ENCODE assay signal across 9 cellular contexts in genomic region chr7:148856891-148857290, GRCh38. TPM values are rescaled to one million over a fixed set of nuclear protein-coding genes. Genes with fewer than 3 reads are reported as not detected.
A peak's percentile ranks its signal among the peaks of the same experiment; 100 is the strongest.
DNase-seq lines count a peak whose midpoint lies in the region; ATAC-seq and TF ChIP-seq lines count a peak whose summit lies in the region.
"Had no signal": no experiment of that assay in that cellular context is flagged by ENCODE, and none has a peak within 500 bp of the region (broad histone marks: within the 10 kb centered on the region; RNA-seq: fewer than 3 reads in every experiment).

No MANE protein-coding gene starts in this region.

- peaks cover 39% of the 10 kb centered on the region for H3K4me1 Mint-ChIP-seq in activated CD8-positive, alpha-beta T cell treated with anti-CD3 and anti-CD28 coated beads for 36 hours (ENCODE audit: low read depth)
- H3K4me1 Mint-ChIP-seq in natural killer cell, result peaks cover 19 to 24% of the 10 kb centered on the region in 2 donors

- peak; percentile 20 for DNase-seq in activated CD8-positive, alpha-beta T cell treated with anti-CD3 and anti-CD28 coated beads for 36 hours
- DNase-seq in natural killer cell (no peak), iPS-NIHi7 (ENCODE audit: extremely low spot score) (no peak), SKM-1 treated with dmso at 0.1 percent for 144 hours (lab: John Stamatoyannopoulos, UW; ENCODE audit: unreplicated experiment) (no peak)

- CTCF ChIA-PET in activated CD8-positive, alpha-beta T cell treated with anti-CD3 and anti-CD28 coated beads for 36 hours (lab: Charles Lee), result interaction anchor here (0.7 to 4.1 kb wide), 24 partner anchors 8 to 109 kb away, joined by 3 to 43 read pairs (median 4); no protein-coding TSS in a partner anchor

- no peaks in the 10 kb centered on the region for H3K27me3 Mint-ChIP-seq in activated CD8-positive, alpha-beta T cell treated with anti-CD3 and anti-CD28 coated beads for 36 hours
- H3K27me3 Mint-ChIP-seq in natural killer cell (ENCODE audit: low read depth in 2 of 2), result no peaks in the 10 kb centered on the region
- H3K27me3 Mint-ChIP-seq: brain, IgD-negative memory B cell had no signal

- H3K9me3 Mint-ChIP-seq in activated CD8-positive, alpha-beta T cell treated with anti-CD3 and anti-CD28 coated beads for 36 hours, result no peaks in the 10 kb centered on the region
- no peaks in the 10 kb centered on the region for H3K9me3 Mint-ChIP-seq in natural killer cell
- H3K9me3 Mint-ChIP-seq: IgD-negative memory B cell had no signal

- H3K36me3 Mint-ChIP-seq in activated CD8-positive, alpha-beta T cell treated with anti-CD3 and anti-CD28 coated beads for 36 hours (ENCODE audit: low read depth), result peaks cover 5% of the 10 kb centered on the region
- H3K36me3 Mint-ChIP-seq in natural killer cell, result no peaks in the 10 kb centered on the region
- H3K36me3 Mint-ChIP-seq: IgD-negative memory B cell had no signal

- intact Hi-C loops in activated CD8-positive, alpha-beta T cell treated with anti-CD3 and anti-CD28 coated beads for 36 hours (cut with micrococcal nuclease), result no loop called here
- intact Hi-C loops in natural killer cell (cut with micrococcal nuclease), result loop anchor here (1.0 to 2.0 kb wide), 2 partner anchors 84 to 106 kb away; no protein-coding TSS in a partner anchor

- peak; percentile 42 for ATAC-seq in GM18520 (IDR thresholded peaks at IDR 0.05; ENCODE audit: unreplicated experiment)
- ATAC-seq in HG02588 (IDR thresholded peaks at IDR 0.05; ENCODE audit: unreplicated experiment), result peak; percentile 58
- ATAC-seq in activated CD8-positive, alpha-beta T cell treated with anti-CD3 and anti-CD28 coated beads for 36 hours, result peak; percentile 76
- ATAC-seq in natural killer cell, result peak; percentile 40 to 72 (median 60)
- ATAC-seq in GM19455 (IDR thresholded peaks at IDR 0.05; ENCODE audit: unreplicated experiment), result no peak

- peak overlapping the region; percentile 81 for H3K27ac Mint-ChIP-seq in activated CD8-positive, alpha-beta T cell treated with anti-CD3 and anti-CD28 coated beads for 36 hours
- peak overlapping the region; percentile 30 to 74 for H3K27ac Mint-ChIP-seq in natural killer cell

- peak overlapping the region; percentile 33 for H3K4me3 Mint-ChIP-seq in activated CD8-positive, alpha-beta T cell treated with anti-CD3 and anti-CD28 coated beads for 36 hours
- no peak overlapping the region for H3K4me3 Mint-ChIP-seq in natural killer cell
- H3K4me3 Mint-ChIP-seq: brain had no signal

- POLR2A ChIA-PET in activated CD8-positive, alpha-beta T cell treated with anti-CD3 and anti-CD28 coated beads for 36 hours (lab: Charles Lee), result interaction anchor here (0.6 to 1.7 kb wide), 8 partner anchors 8 to 136 kb away, joined by 3 to 6 read pairs (median 4); no protein-coding TSS in a partner anchor

- TF ChIP-seq CTCF in activated CD8-positive, alpha-beta T cell treated with anti-CD3 and anti-CD28 coated beads for 36 hours (IDR thresholded peaks at IDR 0.05), result no peak
- no peak for TF ChIP-seq CTCF in natural killer cell (IDR thresholded peaks at IDR 0.05)

RNA-seq across cellular contexts. Expression of gene EZH2, which starts 27.2 kb away (rescaled TPM):
- total RNA-seq in activated CD8-positive, alpha-beta T cell treated with anti-CD3 and anti-CD28 coated beads for 36 hours, result 100 to 1,000 TPM; 112 to 114 TPM
- total RNA-seq in natural killer cell, result 10 to 100 TPM; 33.4 to 42.7 (median 35.8) TPM
